8 cellular contexts compared by ENCODE assay signal in genomic region chr9:26955222-26955903, GRCh38. TPM values are rescaled to one million over a fixed set of nuclear protein-coding genes. Genes with fewer than 3 reads are reported as not detected.
DNase-seq lines count a peak whose midpoint lies in the region; ATAC-seq, FAIRE-seq and TF ChIP-seq lines count a peak whose summit lies in the region.

No MANE protein-coding gene starts in this region.

- intact Hi-C loops in CD8-positive, alpha-beta T cell (cut with DNase I, micrococcal nuclease): no loop called here
- intact Hi-C loops in endothelial cell of umbilical vein (cut with micrococcal nuclease): loop anchor here (5.0 kb wide), 2 partner anchors 322 to 1093 kb away; no protein-coding TSS in a partner anchor
- intact Hi-C loops in natural killer cell (cut with micrococcal nuclease): no loop called here

- peak overlapping the region; percentile 81 for H3K9ac ChIP-seq in endothelial cell of umbilical vein (replicated peaks; ENCODE audit: extremely low read depth, insufficient read depth, low read length)

- no peaks in the 10 kb centered on the region for H3K36me3 ChIP-seq in CD8-positive, alpha-beta T cell (ENCODE audit: insufficient read depth, low read length)
- no peaks in the 10 kb centered on the region for H3K36me3 ChIP-seq in H7 (replicated peaks; ENCODE audit: control insufficient read depth, insufficient read depth, low read length)
- no peaks in the 10 kb centered on the region for H3K36me3 ChIP-seq in endothelial cell of umbilical vein (ENCODE audit: control insufficient read depth in 2 of 2, extremely low read depth in 1 of 2, insufficient read depth in 2 of 2, low read length in 2 of 2)

- dilution Hi-C loops in endothelial cell of umbilical vein (cut with MboI; ENCODE audit: extremely low pct_ligation_motif_present, low sequenced_read_pairs): no loop called here

- H3K36me3 Mint-ChIP-seq in CD8-positive, alpha-beta T cell: peaks cover 6% of the 10 kb centered on the region
- no peaks in the 10 kb centered on the region for H3K36me3 Mint-ChIP-seq in natural killer cell

- H3K79me2 ChIP-seq in endothelial cell of umbilical vein (ENCODE audit: control insufficient read depth, insufficient read depth, low read length): no peaks in the 10 kb centered on the region

- BruUV-seq in endothelial cell of umbilical vein (replicated peaks; lab: Mats Ljungman, UMichigan): no TSS peak

- H3K9me1 ChIP-seq in endothelial cell of umbilical vein (replicated peaks; ENCODE audit: control insufficient read depth, extremely low read depth, insufficient read depth, low read length): no peaks in the 10 kb centered on the region

- peak overlapping the region; percentile 83 for H3K4me2 ChIP-seq in endothelial cell of umbilical vein (ENCODE audit: insufficient read depth, low read length)

- H3K9me3 Mint-ChIP-seq in CD8-positive, alpha-beta T cell: no peaks in the 10 kb centered on the region
- no peaks in the 10 kb centered on the region for H3K9me3 Mint-ChIP-seq in natural killer cell

- H2AFZ ChIP-seq in endothelial cell of umbilical vein (ENCODE audit: low read depth, low read length): peak overlapping the region; percentile 91

- no peak for TF ChIP-seq CTCF in CD8-positive, alpha-beta T cell (IDR thresholded peaks at IDR 0.05)
- TF ChIP-seq CTCF in endothelial cell of umbilical vein (IDR thresholded peaks at IDR 0.05; ENCODE audit: extremely low read depth in 1 of 2, insufficient read depth in 1 of 2, low read depth in 1 of 2, low read length in 2 of 2) (no peak), natural killer cell (IDR thresholded peaks at IDR 0.05) (no peak)

- H3K27ac ChIP-seq in CD8-positive, alpha-beta T cell (ENCODE audit: low read depth, low read length): peak overlapping the region; percentile 80
- H3K27ac ChIP-seq in endothelial cell of umbilical vein (ENCODE audit: insufficient read depth, low read depth, low read length): peak overlapping the region; percentile 76

- FAIRE-seq in endothelial cell of umbilical vein (lab: Jason Lieb, UNC): no peak

- no peak for ATAC-seq in CD8-positive, alpha-beta T cell
- no peak for ATAC-seq in natural killer cell
- no peak for ATAC-seq in HG02938 (IDR thresholded peaks at IDR 0.05; ENCODE audit: unreplicated experiment)
- no peak for ATAC-seq in HG03457 (IDR thresholded peaks at IDR 0.05; ENCODE audit: unreplicated experiment)
- ATAC-seq in activated CD4-positive, CD25-positive, alpha-beta regulatory T cell treated with anti-CD3 and anti-CD28 coated beads, Interleukin-2, amount 50 U/mL, for 24 hours: no peak

- H3K4me3 ChIP-seq in CD8-positive, alpha-beta T cell (ENCODE audit: low read depth, low read length): peak overlapping the region; percentile 73
- H3K4me3 ChIP-seq in H7 (ENCODE audit: insufficient read depth, low read depth, low read length) (peak overlapping the region; percentile 75), endothelial cell of umbilical vein (replicated peaks in 1 of 3; ENCODE audit: insufficient read depth in 1 of 3, low read depth in 1 of 3, low read length in 3 of 3) (peak overlapping the region; percentile 28 to 85 (median 46))

- no peak for TF ChIP-seq POLR2A in endothelial cell of umbilical vein (IDR thresholded peaks at IDR 0.05; ENCODE audit: low read depth, low read length)

- H3K4me3 Mint-ChIP-seq in CD8-positive, alpha-beta T cell: peak overlapping the region; percentile 89
- H3K4me3 Mint-ChIP-seq in natural killer cell: peak overlapping the region; percentile 87

- no peaks in the 10 kb centered on the region for H3K27me3 ChIP-seq in CD8-positive, alpha-beta T cell (ENCODE audit: insufficient read depth, low read length)
- no peaks in the 10 kb centered on the region for H3K27me3 ChIP-seq in H7 (ENCODE audit: control insufficient read depth, insufficient read depth, low read length)
- H3K27me3 ChIP-seq in endothelial cell of umbilical vein (ENCODE audit: control insufficient read depth in 2 of 2, insufficient read depth in 2 of 2, low read length in 2 of 2): no peaks in the 10 kb centered on the region

- no peaks in the 10 kb centered on the region for H4K20me1 ChIP-seq in endothelial cell of umbilical vein (replicated peaks; ENCODE audit: control insufficient read depth, extremely low read depth, insufficient read depth, low read length)

- peak overlapping the region; percentile 92 for H3K27ac Mint-ChIP-seq in CD8-positive, alpha-beta T cell
- H3K27ac Mint-ChIP-seq in natural killer cell: peak overlapping the region; percentile 84 to 89

- CTCF ChIA-PET in CD8-positive, alpha-beta T cell (lab: Charles Lee): interaction anchor here (1.0 to 1.6 kb wide), 2 partner anchors 9 to 63 kb away, joined by 3 read pairs; no protein-coding TSS in a partner anchor
- CTCF ChIA-PET in endothelial cell of umbilical vein (lab: Charles Lee): interaction anchor here (0.6 to 1.1 kb wide), 4 partner anchors 8 to 321 kb away, joined by 3 to 6 read pairs (median 4); partner anchors contain the start of gene PLAA

- H3K9me3 ChIP-seq in CD8-positive, alpha-beta T cell (ENCODE audit: low read length): no peaks in the 10 kb centered on the region
- no peaks in the 10 kb centered on the region for H3K9me3 ChIP-seq in endothelial cell of umbilical vein (replicated peaks; ENCODE audit: control insufficient read depth, insufficient read depth, low read length)

- peaks cover 35% of the 10 kb centered on the region for H3K4me1 Mint-ChIP-seq in CD8-positive, alpha-beta T cell (ENCODE audit: low read depth)
- peaks cover 19 to 20% of the 10 kb centered on the region in 2 donors for H3K4me1 Mint-ChIP-seq in natural killer cell

- POLR2A ChIA-PET in CD8-positive, alpha-beta T cell (lab: Charles Lee): interaction anchor here (2.6 to 3.2 kb wide), 2 partner anchors 8 to 63 kb away, joined by 21 to 23 read pairs; partner anchors contain the start of genes CAAP1 and PLAA
- POLR2A ChIA-PET in endothelial cell of umbilical vein (lab: Charles Lee): interaction anchor here (0.5 to 1.4 kb wide), 3 partner anchors 8 to 157 kb away, joined by 4 to 15 read pairs (median 6); partner anchors contain the start of gene PLAA

- H3K27me3 Mint-ChIP-seq in CD8-positive, alpha-beta T cell (ENCODE audit: low read depth): no peaks in the 10 kb centered on the region
- H3K27me3 Mint-ChIP-seq in natural killer cell (ENCODE audit: low read depth in 2 of 2): no peaks in the 10 kb centered on the region

- no peak for DNase-seq in CD8-positive, alpha-beta T cell
- no peak for DNase-seq in H7
- DNase-seq in SIG-M5 treated with dmso at 0.1 percent for 504 hours (lab: John Stamatoyannopoulos, UW; ENCODE audit: unreplicated experiment): peak; percentile 84
- no peak for DNase-seq in endothelial cell of umbilical vein (ENCODE audit: low read depth, low spot score)
- DNase-seq in natural killer cell: no peak

- H3K4me1 ChIP-seq in CD8-positive, alpha-beta T cell (ENCODE audit: insufficient read depth, low read length): peaks cover 13% of the 10 kb centered on the region
- peaks cover 14% of the 10 kb centered on the region for H3K4me1 ChIP-seq in endothelial cell of umbilical vein (ENCODE audit: control insufficient read depth, extremely low read depth, insufficient read depth, low read length)

TF ChIP-seq in endothelial cell of umbilical vein, 7 proteins besides CTCF, POLR2A, EP300 and RAD21 (continues in another document):
- TF ChIP-seq JUN (IDR thresholded peaks at IDR 0.05; ENCODE audit: borderline replicate concordance, insufficient read depth, insufficient read length, low read depth) (no peak), FOS (IDR thresholded peaks at IDR 0.05; ENCODE audit: borderline replicate concordance, insufficient read depth, low read length) (no peak), GATA2 (IDR thresholded peaks at IDR 0.05; ENCODE audit: insufficient read depth, insufficient read length, low read depth, low read length) (no peak), EZH2 (IDR thresholded peaks at IDR 0.05; ENCODE audit: borderline replicate concordance, low read depth, low read length, severe bottlenecking) (no peak), POLR2AphosphoS5 (IDR thresholded peaks at IDR 0.05; ENCODE audit: insufficient read depth, low read depth, low read length) (no peak)

RNA-seq across cellular contexts. Expression of gene IFT74, which starts 0.8 kb away (rescaled TPM):
- 1 to 10 TPM; 5.8 to 6.3 TPM for total RNA-seq in CD8-positive, alpha-beta T cell
- total RNA-seq in H7 (2014; rRNA removed; shearing (Covaris generic)): 6.2 and 11.3 TPM in 2 replicates
- total RNA-seq in endothelial cell of umbilical vein (7.8 and 10.8 TPM in 2 replicates), natural killer cell (1 to 10 TPM; 6.0 to 8.7 (median 7.0) TPM)
- polyA plus RNA-seq in endothelial cell of umbilical vein: 2.8 and 3.4 TPM in 2 replicates
- polyA plus RNA-seq in endothelial cell of umbilical vein (2011; cell fraction: cytosol; rRNA removed): 4.7 and 5.1 TPM in 2 replicates
- polyA plus RNA-seq in endothelial cell of umbilical vein (2011; cell fraction: nucleus; rRNA removed): 6.6 and 7.8 TPM in 2 replicates
- polyA plus RNA-seq in endothelial cell of umbilical vein (2012): 6.4 and 7.0 TPM in 2 replicates
- 9.5 and 11.0 TPM in 2 replicates for polyA minus RNA-seq in endothelial cell of umbilical vein
- polyA minus RNA-seq in endothelial cell of umbilical vein (2011; cell fraction: cytosol; rRNA and poly(A)+ RNA removed): 3.2 TPM
- polyA minus RNA-seq in endothelial cell of umbilical vein (2011; cell fraction: nucleus; rRNA and poly(A)+ RNA removed): 12.4 and 17.5 TPM in 2 replicates

RNA-seq across cellular contexts. Expression of gene PLAA, which starts 8.3 kb away (rescaled TPM):
- total RNA-seq in CD8-positive, alpha-beta T cell: 10 to 100 TPM; 38.5 to 40.6 TPM
- total RNA-seq in H7 (2014; rRNA removed; shearing (Covaris generic)): 44.6 and 46.5 TPM in 2 replicates
- total RNA-seq in endothelial cell of umbilical vein (36.9 and 37.9 TPM in 2 replicates), natural killer cell (10 to 100 TPM; 38.1 to 51.2 (median 45.5) TPM)
- polyA plus RNA-seq in endothelial cell of umbilical vein: 12.2 and 15.6 TPM in 2 replicates
- 16.1 and 16.4 TPM in 2 replicates for polyA plus RNA-seq in endothelial cell of umbilical vein (2011; cell fraction: cytosol; rRNA removed)
- polyA plus RNA-seq in endothelial cell of umbilical vein (2011; cell fraction: nucleus; rRNA removed): 16.7 and 22.2 TPM in 2 replicates
- 37.5 and 56.5 TPM in 2 replicates for polyA plus RNA-seq in endothelial cell of umbilical vein (2012)
- polyA minus RNA-seq in endothelial cell of umbilical vein: 29.1 and 34.2 TPM in 2 replicates
- 24.7 TPM for polyA minus RNA-seq in endothelial cell of umbilical vein (2011; cell fraction: cytosol; rRNA and poly(A)+ RNA removed)
- polyA minus RNA-seq in endothelial cell of umbilical vein (2011; cell fraction: nucleus; rRNA and poly(A)+ RNA removed): 24.5 and 30.3 TPM in 2 replicates

RNA-seq across cellular contexts. Expression of gene LRRC19, which starts 50.1 kb away (rescaled TPM):
- not detected for total RNA-seq in CD8-positive, alpha-beta T cell
- total RNA-seq in H7 (2014; rRNA removed; shearing (Covaris generic)): not detected in 2 replicates
- total RNA-seq in endothelial cell of umbilical vein (not detected in 2 replicates), natural killer cell (not detected)
- polyA plus RNA-seq in endothelial cell of umbilical vein: not detected in 2 replicates
- polyA plus RNA-seq in endothelial cell of umbilical vein (2011; cell fraction: cytosol; rRNA removed): not detected in 2 replicates
- polyA plus RNA-seq in endothelial cell of umbilical vein (2011; cell fraction: nucleus; rRNA removed): not detected in 2 replicates
- polyA plus RNA-seq in endothelial cell of umbilical vein (2012): 0.11 and 0.12 TPM in 2 replicates
- polyA minus RNA-seq in endothelial cell of umbilical vein: not detected in 2 replicates
- not detected for polyA minus RNA-seq in endothelial cell of umbilical vein (2011; cell fraction: cytosol; rRNA and poly(A)+ RNA removed)
- not detected in 2 replicates for polyA minus RNA-seq in endothelial cell of umbilical vein (2011; cell fraction: nucleus; rRNA and poly(A)+ RNA removed)
